13 cellular contexts compared by ENCODE assay signal in genomic region chr16:30488764-30489595, GRCh38. TPM values are rescaled to one million over a fixed set of nuclear protein-coding genes. Genes with fewer than 3 reads are reported as not detected.
DNase-seq lines count a peak whose midpoint lies in the region; ATAC-seq and TF ChIP-seq lines count a peak whose summit lies in the region.
"Had no signal": no experiment of that assay in that cellular context is flagged by ENCODE, and none has a peak within 500 bp of the region (broad histone marks: within the 10 kb centered on the region; RNA-seq: fewer than 3 reads in every experiment).

No MANE protein-coding gene starts in this region.

- no peaks in the 10 kb centered on the region for H3K36me3 ChIP-seq in PC-9 (ENCODE audit: low read depth)
- no peaks in the 10 kb centered on the region for H3K36me3 ChIP-seq in hepatocyte (replicated peaks; ENCODE audit: insufficient read depth, low read depth)

- POLR2A ChIA-PET in activated CD4-positive, alpha-beta T cell treated with anti-CD3 and anti-CD28 coated beads, Interleukin-2, amount 10 ng/mL, durations not matched to agents 7 days and 5 days (lab: Charles Lee): no interaction called here
- POLR2A ChIA-PET in PC-9 (lab: Charles Lee; ENCODE audit: unreplicated experiment): no interaction called here

- H3K27me3 Mint-ChIP-seq in activated CD4-positive, alpha-beta T cell treated with anti-CD3 and anti-CD28 coated beads, Interleukin-2, amount 10 ng/mL, durations not matched to agents 7 days and 5 days: no peaks in the 10 kb centered on the region
- H3K27me3 Mint-ChIP-seq: IgD-negative memory B cell had no signal

- TF ChIP-seq CTCF in PC-9 (conservative IDR thresholded peaks at IDR 0.05) (no peak), hepatocyte (IDR thresholded peaks at IDR 0.05; ENCODE audit: poor library complexity) (no peak)

- H3K36me3 Mint-ChIP-seq in activated CD4-positive, alpha-beta T cell treated with anti-CD3 and anti-CD28 coated beads, Interleukin-2, amount 10 ng/mL, durations not matched to agents 7 days and 5 days (ENCODE audit: low read depth): peaks cover 69% of the 10 kb centered on the region

- no peaks in the 10 kb centered on the region for H3K9me2 ChIP-seq in PC-9 (ENCODE audit: insufficient read depth)
- H3K9me2 ChIP-seq in hepatocyte (replicated peaks; ENCODE audit: insufficient read depth): no peaks in the 10 kb centered on the region

- intact Hi-C loops in PC-9 (cut with micrococcal nuclease; ENCODE audit: unreplicated experiment): no loop called here

- H3K4me3 Mint-ChIP-seq in activated CD4-positive, alpha-beta T cell treated with anti-CD3 and anti-CD28 coated beads, Interleukin-2, amount 10 ng/mL, durations not matched to agents 7 days and 5 days: no peak overlapping the region

- CTCF ChIA-PET in activated CD4-positive, alpha-beta T cell treated with anti-CD3 and anti-CD28 coated beads, Interleukin-2, amount 10 ng/mL, durations not matched to agents 7 days and 5 days (lab: Charles Lee): interaction anchor here (0.7 to 3.1 kb wide), 5 partner anchors 8 to 200 kb away, joined by 3 to 11 read pairs (median 3); no protein-coding TSS in a partner anchor
- CTCF ChIA-PET in PC-9 (lab: Charles Lee): interaction anchor here (0.9 kb wide), 1 partner anchor 59 kb away, joined by 3 read pairs; the partner anchor contains the start of gene DCTPP1

- DNase-seq in activated CD4-positive, alpha-beta T cell treated with anti-CD3 and anti-CD28 coated beads, Interleukin-2, amount 10 ng/mL, durations not matched to agents 7 days and 5 days: no peak
- no peak for DNase-seq in activated CD4-positive, alpha-beta T cell treated with anti-CD3 and anti-CD28 coated beads, Interleukin-2, amount 50 U/mL, for 48 hours
- peak; percentile 22 to 53 for DNase-seq in PC-9
- no peak for DNase-seq in hepatocyte (ENCODE audit: low spot score)
- DNase-seq in renal cortical epithelial cell (ENCODE audit: low read depth): peak; percentile 34
- no peak for DNase-seq in NCI-H82 (lab: John Stamatoyannopoulos, UW)
- DNase-seq in effector CD4-positive, alpha-beta T cell: no peak
- DNase-seq: activated gamma-delta T cell treated with Interleukin-2 at 50 U/mL for 16 hours, psoas muscle had no signal

- H3K4me1 ChIP-seq in PC-9 (replicated peaks; ENCODE audit: insufficient read depth) (peaks cover 15% of the 10 kb centered on the region), hepatocyte (ENCODE audit: insufficient read depth) (no peaks in the 10 kb centered on the region)

- H3K79me2 ChIP-seq in PC-9 (ENCODE audit: low read depth) (no peaks in the 10 kb centered on the region), hepatocyte (no peaks in the 10 kb centered on the region)

- no TSS peak for BruUV-seq in PC-9 (replicated peaks; lab: Mats Ljungman, UMichigan)

- H3K9me3 ChIP-seq in PC-9 (ENCODE audit: insufficient read depth, low read depth) (no peaks in the 10 kb centered on the region), hepatocyte (ENCODE audit: low read depth) (no peaks in the 10 kb centered on the region)
- H3K9me3 ChIP-seq: psoas muscle had no signal

- 57% methylated on average over 11 of the region's 11 CpGs for WGBS in hepatocyte (ENCODE audit: low lambda C conversion rate, missing lambda C conversion rate)

- no peaks in the 10 kb centered on the region for H4K20me1 ChIP-seq in PC-9 (ENCODE audit: insufficient read depth)
- no peaks in the 10 kb centered on the region for H4K20me1 ChIP-seq in hepatocyte (ENCODE audit: insufficient read depth, poor library complexity, severe bottlenecking)

- ATAC-seq in HG02623 (IDR thresholded peaks at IDR 0.05; ENCODE audit: unreplicated experiment): no peak
- ATAC-seq: Panc1, psoas muscle had no signal

- 0 out of 2 replicates have a peak, but pooled peaks cover 1% of the 10 kb centered on the region for H3K27me3 ChIP-seq in PC-9 (ENCODE audit: insufficient read depth, low read depth)
- H3K27me3 ChIP-seq in hepatocyte: no peaks in the 10 kb centered on the region

- no peaks in the 10 kb centered on the region for H3K9me3 Mint-ChIP-seq in activated CD4-positive, alpha-beta T cell treated with anti-CD3 and anti-CD28 coated beads, Interleukin-2, amount 10 ng/mL, durations not matched to agents 7 days and 5 days
- H3K9me3 Mint-ChIP-seq: IgD-negative memory B cell had no signal

- H3K4me3 ChIP-seq in PC-9 (no peak overlapping the region), hepatocyte (no peak overlapping the region)
- H3K4me3 ChIP-seq: psoas muscle had no signal

- no peak overlapping the region for H2AFZ ChIP-seq in PC-9
- H2AFZ ChIP-seq in hepatocyte: no peak overlapping the region

- H3K4me2 ChIP-seq in PC-9 (no peak overlapping the region), hepatocyte (peak overlapping the region; percentile 33)

- peaks cover 12% of the 10 kb centered on the region; the same call in 1 of the 2 replicates for H3F3A ChIP-seq in PC-9 (ENCODE audit: insufficient read depth, low read depth)

- peaks cover 51% of the 10 kb centered on the region for H3K4me1 Mint-ChIP-seq in activated CD4-positive, alpha-beta T cell treated with anti-CD3 and anti-CD28 coated beads, Interleukin-2, amount 10 ng/mL, durations not matched to agents 7 days and 5 days

- H3K27ac ChIP-seq in PC-9: no peak overlapping the region
- peak overlapping the region; percentile 27 for H3K27ac ChIP-seq in hepatocyte
- H3K27ac ChIP-seq: psoas muscle had no signal

- H3K27ac Mint-ChIP-seq in activated CD4-positive, alpha-beta T cell treated with anti-CD3 and anti-CD28 coated beads, Interleukin-2, amount 10 ng/mL, durations not matched to agents 7 days and 5 days: peak overlapping the region; percentile 19

RNA-seq across cellular contexts. Expression of gene ITGAL, which starts 16.4 kb away (rescaled TPM):
- total RNA-seq in activated CD4-positive, alpha-beta T cell treated with anti-CD3 and anti-CD28 coated beads, Interleukin-2, amount 10 ng/mL, durations not matched to agents 7 days and 5 days: 100 to 1,000 TPM; 521 to 598 TPM
- total RNA-seq in PC-9 (2021) (0.50 TPM in 1 of 2 replicates, not detected in the other), hepatocyte (1.5 and 3.4 TPM in 2 replicates), renal cortical epithelial cell (not detected in 2 replicates)
- polyA plus RNA-seq in hepatocyte: 0.95 and 1.1 TPM in 2 replicates
- total RNA-seq: G401 had no signal

RNA-seq across cellular contexts. Expression of gene ZNF768, which starts 37.4 kb away (rescaled TPM):
- 1 to 10 TPM; 1.9 to 2.6 TPM for total RNA-seq in activated CD4-positive, alpha-beta T cell treated with anti-CD3 and anti-CD28 coated beads, Interleukin-2, amount 10 ng/mL, durations not matched to agents 7 days and 5 days
- 64.2 and 68.4 TPM in 2 replicates for total RNA-seq in PC-9 (2021)
- total RNA-seq in hepatocyte: 37.6 and 44.1 TPM in 2 replicates
- polyA plus RNA-seq in hepatocyte: 19.9 and 25.2 TPM in 2 replicates
- total RNA-seq in renal cortical epithelial cell: 22.4 and 24.0 TPM in 2 replicates

RNA-seq across cellular contexts. Expression of gene SEPHS2, which starts 43.3 kb away (rescaled TPM):
- 10 to 100 TPM; 52.2 to 58.9 TPM for total RNA-seq in activated CD4-positive, alpha-beta T cell treated with anti-CD3 and anti-CD28 coated beads, Interleukin-2, amount 10 ng/mL, durations not matched to agents 7 days and 5 days
- total RNA-seq in PC-9 (2021): 66.8 and 67.2 TPM in 2 replicates
- 36.1 and 51.3 TPM in 2 replicates for total RNA-seq in hepatocyte
- 69.2 and 81.0 TPM in 2 replicates for polyA plus RNA-seq in hepatocyte
- 9.2 and 19.0 TPM in 2 replicates for total RNA-seq in renal cortical epithelial cell

RNA-seq across cellular contexts. Expression of gene ZNF747, which starts 45.7 kb away (rescaled TPM):
- 10 to 100 TPM; 10.4 to 11.8 TPM for total RNA-seq in activated CD4-positive, alpha-beta T cell treated with anti-CD3 and anti-CD28 coated beads, Interleukin-2, amount 10 ng/mL, durations not matched to agents 7 days and 5 days
- total RNA-seq in PC-9 (2021) (14.5 and 17.9 TPM in 2 replicates), hepatocyte (11.1 and 13.4 TPM in 2 replicates), renal cortical epithelial cell (7.5 and 11.7 TPM in 2 replicates)
- 9.9 and 10.5 TPM in 2 replicates for polyA plus RNA-seq in hepatocyte
- total RNA-seq: G401 had no signal

RNA-seq across cellular contexts. Expression of gene DCTPP1, which starts 59.1 kb away (rescaled TPM):
- total RNA-seq in activated CD4-positive, alpha-beta T cell treated with anti-CD3 and anti-CD28 coated beads, Interleukin-2, amount 10 ng/mL, durations not matched to agents 7 days and 5 days: 10 to 100 TPM; 48.4 to 51.4 TPM
- total RNA-seq in PC-9 (2021) (80.4 and 109 TPM in 2 replicates), hepatocyte (25.9 and 33.8 TPM in 2 replicates), renal cortical epithelial cell (24.5 and 49.8 TPM in 2 replicates)
- polyA plus RNA-seq in hepatocyte: 36.3 and 47.2 TPM in 2 replicates

Comparison
In these comparisons a context has a peak if more than half of its experiments do, and no peak if none do; other contexts are left out.
1. DNase-seq: peak in PC-9 (2 of 2) and renal cortical epithelial cell (single experiment); none in activated CD4-positive, alpha-beta T cell treated with anti-CD3 and anti-CD28 coated beads, Interleukin-2, amount 10 ng/mL, durations not matched to agents 7 days and 5 days (single experiment), activated CD4-positive, alpha-beta T cell treated with anti-CD3 and anti-CD28 coated beads, Interleukin-2, amount 50 U/mL, for 48 hours (0 of 2), hepatocyte (single experiment), NCI-H82 (single experiment) and effector CD4-positive, alpha-beta T cell (single experiment).
2. RNA of gene ITGAL, which starts 16.4 kb away (total RNA-seq): 521 to 598 TPM in activated CD4-positive, alpha-beta T cell treated with anti-CD3 and anti-CD28 coated beads, Interleukin-2, amount 10 ng/mL, durations not matched to agents 7 days and 5 days; 1.5 to 3.4 TPM in hepatocyte, 0.50 TPM in PC-9 and not detected in renal cortical epithelial cell; every median in the first group is over 100 times any median in the second.